1 cellular context compared by ENCODE assay signal in the genomic region with DNA sequence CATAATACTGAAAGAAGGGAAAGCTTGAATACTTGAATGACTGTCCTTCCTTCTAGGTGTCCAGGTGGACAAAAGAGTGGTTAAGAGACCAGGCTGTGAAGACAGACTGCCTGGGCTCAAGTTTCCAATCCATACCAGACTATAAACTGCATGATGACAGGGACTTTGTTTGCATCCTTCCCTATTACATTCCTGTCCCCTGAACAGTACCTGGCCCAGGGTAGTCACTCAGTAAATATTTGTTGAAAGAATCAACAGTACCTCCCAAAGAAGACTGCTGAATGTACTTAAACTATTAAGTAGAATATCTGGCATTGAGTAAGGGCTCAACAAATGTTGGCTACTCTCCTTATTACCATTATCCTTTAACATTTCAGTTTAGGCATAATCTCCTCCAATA.
TF ChIP-seq lines count a peak whose summit lies in the region.

No MANE protein-coding gene starts in this region.

TF ChIP-seq in endothelial cell of umbilical vein, 7 proteins besides CTCF, POLR2A, EP300 and RAD21 (continued from another document):
- TF ChIP-seq MYC (IDR thresholded peaks at IDR 0.05; ENCODE audit: low read depth, low read length): no peak
- no peak for TF ChIP-seq POLR2AphosphoS5 (IDR thresholded peaks at IDR 0.05; ENCODE audit: insufficient read depth, low read depth, low read length)
- no peak for TF ChIP-seq FOS (IDR thresholded peaks at IDR 0.05; ENCODE audit: borderline replicate concordance, insufficient read depth, low read length)
- no peak for TF ChIP-seq EZH2 (IDR thresholded peaks at IDR 0.05; ENCODE audit: borderline replicate concordance, low read depth, low read length, severe bottlenecking)
- TF ChIP-seq JUN (IDR thresholded peaks at IDR 0.05; ENCODE audit: borderline replicate concordance, insufficient read depth, insufficient read length, low read depth): no peak
- TF ChIP-seq, protein P1, sequence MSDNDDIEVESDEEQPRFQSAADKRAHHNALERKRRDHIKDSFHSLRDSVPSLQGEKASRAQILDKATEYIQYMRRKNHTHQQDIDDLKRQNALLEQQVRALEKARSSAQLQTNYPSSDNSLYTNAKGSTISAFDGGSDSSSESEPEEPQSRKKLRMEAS (IDR thresholded peaks at IDR 0.05; ENCODE audit: insufficient read depth, insufficient read length): no peak
